Comparison of ENCODE assay signal across 8 cellular contexts in the genomic region with DNA sequence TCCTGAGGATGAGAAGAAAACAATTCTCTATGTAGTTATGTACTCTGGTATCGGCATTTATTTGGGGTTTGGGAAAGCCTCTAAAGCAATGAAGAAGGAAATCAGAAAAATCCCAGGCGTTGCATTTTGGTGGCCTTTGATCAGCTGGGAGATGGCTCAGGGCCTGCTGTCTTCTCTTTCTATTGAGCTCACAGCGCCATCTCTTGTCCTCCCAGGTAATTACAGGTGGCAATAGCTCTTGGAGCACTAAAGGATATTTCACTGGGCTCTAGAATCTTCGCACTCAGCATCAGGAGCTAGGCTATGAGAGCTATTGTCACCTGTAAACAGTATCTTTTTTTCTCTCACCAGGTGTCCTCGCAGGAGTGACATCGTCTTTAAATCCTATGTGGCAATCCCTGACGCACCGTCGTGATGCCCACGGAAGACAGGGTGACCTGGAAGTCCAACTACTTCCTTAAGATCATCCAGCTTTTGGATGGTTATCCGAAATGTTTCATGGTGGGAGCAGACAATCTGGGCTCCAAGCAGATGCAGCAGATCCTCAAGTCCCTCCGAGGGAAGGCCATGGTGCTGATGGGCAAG.
DNase-seq lines count a peak whose midpoint lies in the region; TF ChIP-seq lines count a peak whose summit lies in the region.

No MANE protein-coding gene starts in this region.

- H3K27me3 Mint-ChIP-seq in endodermal cell (ENCODE audit: insufficient read depth): peaks cover 22% of the 10 kb centered on the region

- no peaks in the 10 kb centered on the region for H3K9me3 Mint-ChIP-seq in endodermal cell

- H3K36me3 ChIP-seq in endodermal cell (ENCODE audit: control insufficient read depth, insufficient read depth, low read length): no peaks in the 10 kb centered on the region
- H3K36me3 ChIP-seq in tibial artery: no peaks in the 10 kb centered on the region

- intact Hi-C loops in tibial artery (cut with DNase I; ENCODE audit: low total_unique reads): loop anchor here (1.0 kb wide), 1 partner anchor 364 kb away; no protein-coding TSS in a partner anchor

- H3K4me1 Mint-ChIP-seq in endodermal cell: peaks cover 11% of the 10 kb centered on the region

- H3K27ac Mint-ChIP-seq in endodermal cell: no peak overlapping the region

- 48 to 54% methylated on average over 12 of the region's 12 CpGs for WGBS in endodermal cell (ENCODE audit: insufficient coverage in 1 of 2, insufficient read length in 1 of 2), 2 experiments

- no peaks in the 10 kb centered on the region for H3K4me1 ChIP-seq in endodermal cell (ENCODE audit: control insufficient read depth, insufficient read depth, low read length)
- H3K4me1 ChIP-seq in tibial artery: no peaks in the 10 kb centered on the region

- H3K4me3 Mint-ChIP-seq in endodermal cell: no peak overlapping the region

- H3K9me3 ChIP-seq in endodermal cell (ENCODE audit: control insufficient read depth, low read length): no peaks in the 10 kb centered on the region
- H3K9me3 ChIP-seq in tibial artery: no peaks in the 10 kb centered on the region

- H3K27ac ChIP-seq in endodermal cell (ENCODE audit: low read depth, low read length) (no peak overlapping the region), tibial artery (no peak overlapping the region)

- POLR2A ChIA-PET in HEK293T (lab: Yijun Ruan, JAX): interaction anchor here (1.0 kb wide), 2 partner anchors 41 to 77 kb away, joined by 3 to 4 read pairs; partner anchors contain the start of gene PMAIP1

- no peak for TF ChIP-seq POLR2A in NB4 (IDR thresholded peaks at IDR 0.05; ENCODE audit: extremely low read depth, insufficient read length)

- H3K27me3 ChIP-seq in endodermal cell (ENCODE audit: control insufficient read depth, insufficient read depth, low read length, poor library complexity, severe bottlenecking): no peaks in the 10 kb centered on the region
- peaks cover 0 to 10% of the 10 kb centered on the region in 2 donors for H3K27me3 ChIP-seq in tibial artery

- H3K4me3 ChIP-seq in NB4 (ENCODE audit: low read depth, low read length) (no peak overlapping the region), endodermal cell (ENCODE audit: low read length) (no peak overlapping the region), tibial artery (no peak overlapping the region)

- peak; percentile 79 for TF ChIP-seq CTCF in NB4 (IDR thresholded peaks at IDR 0.05; ENCODE audit: low read depth, low read length)
- TF ChIP-seq CTCF in endodermal cell (conservative IDR thresholded peaks at IDR 0.05): peak; percentile 96
- TF ChIP-seq CTCF in tibial artery (IDR thresholded peaks at IDR 0.05): peak; percentile 71 to 79

- H3K36me3 Mint-ChIP-seq in endodermal cell (ENCODE audit: low read depth): no peaks in the 10 kb centered on the region

- peak; percentile 31 for DNase-seq in activated T-cell treated with anti-CD3 and anti-CD28 coated beads for 24 hours (ENCODE audit: low read depth)
- no peak for DNase-seq in activated T-cell treated with anti-CD3 and anti-CD28 coated beads, Interleukin-2, amount 50 U/mL, for 1 hour
- peak; percentile 54 for DNase-seq in HEK293T (ENCODE audit: extremely low spot score)
- DNase-seq in NB4 (ENCODE audit: low read depth): peak; percentile 60
- peak; percentile 38 for DNase-seq in SKM-1 (lab: John Stamatoyannopoulos, UW; ENCODE audit: unreplicated experiment)
- DNase-seq in endodermal cell: peak; percentile 96
- DNase-seq in medulla oblongata (ENCODE audit: extremely low spot score): peak; percentile 87
- DNase-seq in tibial artery: peak; percentile 72 to 80

- CTCF ChIA-PET in HEK293T (lab: Yijun Ruan, JAX): interaction anchor here (0.5 to 2.9 kb wide), 41 partner anchors 8 to 575 kb away, joined by 3 to 35 read pairs (median 4); partner anchors contain the start of genes CCBE1 and RAX

- no peak overlapping the region for H3K9ac ChIP-seq in endodermal cell (ENCODE audit: extremely low read depth, low read length, poor library complexity, severe bottlenecking)

TF ChIP-seq in HEK293T, 16 proteins besides CTCF, POLR2A, EP300 and RAD21:
- no peak for TF ChIP-seq ZNF384 (IDR thresholded peaks at IDR 0.05)
- no peak for TF ChIP-seq FOXK2 (IDR thresholded peaks at IDR 0.05)
- no peak for TF ChIP-seq LEF1 (IDR thresholded peaks at IDR 0.05; ENCODE audit: borderline replicate concordance)
- no peak for TF ChIP-seq NFRKB (IDR thresholded peaks at IDR 0.05)
- no peak for TF ChIP-seq L3MBTL2 (conservative IDR thresholded peaks at IDR 0.05)
- no peak for TF ChIP-seq PKNOX1 (IDR thresholded peaks at IDR 0.05)
- TF ChIP-seq FOXM1 (IDR thresholded peaks at IDR 0.05; ENCODE audit: borderline replicate concordance): no peak
- no peak for TF ChIP-seq HDGF (IDR thresholded peaks at IDR 0.05; ENCODE audit: borderline replicate concordance)
- TF ChIP-seq SP1 (IDR thresholded peaks at IDR 0.05): no peak
- TF ChIP-seq ARNT (IDR thresholded peaks at IDR 0.05): no peak
- no peak for TF ChIP-seq CTBP1 (IDR thresholded peaks at IDR 0.05; ENCODE audit: borderline replicate concordance)
- TF ChIP-seq ELF4 (IDR thresholded peaks at IDR 0.05): no peak
- no peak for TF ChIP-seq FOXA1 (IDR thresholded peaks at IDR 0.05)
- no peak for TF ChIP-seq BHLHE40 (IDR thresholded peaks at IDR 0.05; ENCODE audit: borderline replicate concordance)
- TF ChIP-seq SUZ12 (IDR thresholded peaks at IDR 0.05): no peak
- no peak for TF ChIP-seq TARDBP (IDR thresholded peaks at IDR 0.05)
